Comparison of ENCODE assay signal across 26 cellular contexts in genomic region chr7:108051449-108051848, GRCh38. TPM values are rescaled to one million over a fixed set of nuclear protein-coding genes. Genes with fewer than 3 reads are reported as not detected.
"Had no signal": no experiment of that assay in that cellular context is flagged by ENCODE, and none has a peak within 500 bp of the region (broad histone marks: within the 10 kb centered on the region; RNA-seq: fewer than 3 reads in every experiment).

No MANE protein-coding gene starts in this region.

- H3K9me3 Mint-ChIP-seq: activated B cell treated with CpG ODN at 0.5 μM for 24 hours; activated CD4-positive, alpha-beta memory T cell treated with anti-CD3 and anti-CD28 coated beads for 36 hours; activated CD4-positive, alpha-beta T cell treated with anti-CD3 and anti-CD28 coated beads, Interleukin-2, amount 10 ng/mL, durations not matched to agents 24 days and 14 days; activated naive CD4-positive, alpha-beta T cell treated with anti-CD3 and anti-CD28 coated beads, Interleukin-2, amount 50 U/mL, for 72 hours; activated naive CD8-positive, alpha-beta T cell treated with anti-CD3 and anti-CD28 coated beads, Interleukin-2, amount 50 U/mL, for 24 hours; activated T-cell treated with anti-CD3 and anti-CD28 coated beads, Interleukin-2, amount 50 U/mL, for 4 hours; T-helper 1 cell treated with Interleukin-12 subunit alpha and Interleukin-12 subunit beta and Interleukin-4 antibody, amounts not matched to agents 30 μg/mL and 1 μg/mL, for 36 hours had no signal

- H3K4me1 ChIP-seq: breast epithelium, Peyer's patch, SJCRH30 had no signal

- DNase-seq: activated B cell treated with CpG ODN at 0.5 μM for 24 hours; activated CD4-positive, alpha-beta memory T cell treated with anti-CD3 and anti-CD28 coated beads for 36 hours; activated CD4-positive, alpha-beta T cell treated with anti-CD3 and anti-CD28 coated beads for 1 hour; activated CD4-positive, alpha-beta T cell treated with anti-CD3 and anti-CD28 coated beads, Interleukin-2, amount 10 ng/mL, durations not matched to agents 24 days and 14 days; activated CD8-positive, alpha-beta memory T cell treated with anti-CD3 and anti-CD28 coated beads for 24 hours; activated effector memory CD4-positive, alpha-beta T cell treated with anti-CD3 and anti-CD28 coated beads, Interleukin-2, amount 50 U/mL, for 16 hours; activated naive CD4-positive, alpha-beta T cell treated with Interleukin-2 at 50 U/mL for 16 hours; activated naive CD8-positive, alpha-beta T cell treated with anti-CD3 and anti-CD28 coated beads, Interleukin-2, amount 50 U/mL, for 24 hours; activated T-cell treated with anti-CD3 and anti-CD28 coated beads, Interleukin-2, amount 50 U/mL, for 4 hours; Karpas-422; MM.1S; NCI-H1105; NCI-H1436; NCI-H1694 treated with DMSO at 0.1 percent for 48 hours; NCI-H2029 treated with DMSO at 0.1 percent for 48 hours; NCI-H510A treated with DMSO at 0.1 percent for 48 hours; NCI-H69; NK-92 treated with Interleukin-12 subunit alpha and Interleukin-12 subunit beta, amount 100 ng/mL, for 24 hours; Peyer's patch; Right ventricle myocardium superior; SJCRH30 had no signal

- H3K36me3 ChIP-seq: breast epithelium, Peyer's patch, SJCRH30 had no signal

- H3K27ac ChIP-seq: breast epithelium, Peyer's patch, RWPE1, SJCRH30 had no signal

- ATAC-seq: activated naive CD4-positive, alpha-beta T cell treated with anti-CD3 and anti-CD28 coated beads, Interleukin-2, amount 50 U/mL, for 72 hours; activated naive CD8-positive, alpha-beta T cell treated with anti-CD3 and anti-CD28 coated beads, Interleukin-2, amount 50 U/mL, for 24 hours; activated T-cell treated with anti-CD3 and anti-CD28 coated beads, Interleukin-2, amount 50 U/mL, for 4 hours; K562 had no signal

- H3K4me1 Mint-ChIP-seq: activated CD4-positive, alpha-beta T cell treated with anti-CD3 and anti-CD28 coated beads, Interleukin-2, amount 10 ng/mL, durations not matched to agents 24 days and 14 days had no signal

- H3K27me3 Mint-ChIP-seq: activated B cell treated with CpG ODN at 0.5 μM for 24 hours; activated naive CD8-positive, alpha-beta T cell treated with anti-CD3 and anti-CD28 coated beads, Interleukin-2, amount 50 U/mL, for 24 hours had no signal

- H3K27me3 ChIP-seq: breast epithelium, Peyer's patch, SJCRH30 had no signal

- H3K4me3 ChIP-seq: breast epithelium, K562, Peyer's patch, SJCRH30 had no signal

- H3K36me3 Mint-ChIP-seq: activated CD4-positive, alpha-beta memory T cell treated with anti-CD3 and anti-CD28 coated beads for 36 hours; activated naive CD4-positive, alpha-beta T cell treated with anti-CD3 and anti-CD28 coated beads, Interleukin-2, amount 50 U/mL, for 72 hours had no signal

- H3K27ac Mint-ChIP-seq: activated B cell treated with CpG ODN at 0.5 μM for 24 hours; activated CD4-positive, alpha-beta memory T cell treated with anti-CD3 and anti-CD28 coated beads for 36 hours; activated CD4-positive, alpha-beta T cell treated with anti-CD3 and anti-CD28 coated beads, Interleukin-2, amount 10 ng/mL, durations not matched to agents 24 days and 14 days; activated naive CD4-positive, alpha-beta T cell treated with anti-CD3 and anti-CD28 coated beads, Interleukin-2, amount 50 U/mL, for 72 hours; activated naive CD8-positive, alpha-beta T cell treated with anti-CD3 and anti-CD28 coated beads, Interleukin-2, amount 50 U/mL, for 24 hours; T-helper 1 cell treated with Interleukin-12 subunit alpha and Interleukin-12 subunit beta and Interleukin-4 antibody, amounts not matched to agents 30 μg/mL and 1 μg/mL, for 36 hours had no signal

- FAIRE-seq: K562 had no signal

- H3K4me3 Mint-ChIP-seq: activated B cell treated with CpG ODN at 0.5 μM for 24 hours; activated CD4-positive, alpha-beta memory T cell treated with anti-CD3 and anti-CD28 coated beads for 36 hours; activated CD4-positive, alpha-beta T cell treated with anti-CD3 and anti-CD28 coated beads, Interleukin-2, amount 10 ng/mL, durations not matched to agents 24 days and 14 days; activated naive CD8-positive, alpha-beta T cell treated with anti-CD3 and anti-CD28 coated beads, Interleukin-2, amount 50 U/mL, for 24 hours; activated T-cell treated with anti-CD3 and anti-CD28 coated beads, Interleukin-2, amount 50 U/mL, for 4 hours; T-helper 1 cell treated with Interleukin-12 subunit alpha and Interleukin-12 subunit beta and Interleukin-4 antibody, amounts not matched to agents 30 μg/mL and 1 μg/mL, for 36 hours had no signal

- H3K9me3 ChIP-seq: breast epithelium, Peyer's patch, SJCRH30 had no signal

RNA-seq across cellular contexts. Expression of gene LAMB1, which starts 48.5 kb away (rescaled TPM):
- total RNA-seq: activated B cell treated with CpG ODN at 0.5 μM for 24 hours; activated CD4-positive, alpha-beta memory T cell treated with anti-CD3 and anti-CD28 coated beads for 36 hours; activated CD4-positive, alpha-beta T cell treated with anti-CD3 and anti-CD28 coated beads, Interleukin-2, amount 10 ng/mL, durations not matched to agents 24 days and 14 days had no signal
